19 cellular contexts compared by ENCODE assay signal in the genomic region with DNA sequence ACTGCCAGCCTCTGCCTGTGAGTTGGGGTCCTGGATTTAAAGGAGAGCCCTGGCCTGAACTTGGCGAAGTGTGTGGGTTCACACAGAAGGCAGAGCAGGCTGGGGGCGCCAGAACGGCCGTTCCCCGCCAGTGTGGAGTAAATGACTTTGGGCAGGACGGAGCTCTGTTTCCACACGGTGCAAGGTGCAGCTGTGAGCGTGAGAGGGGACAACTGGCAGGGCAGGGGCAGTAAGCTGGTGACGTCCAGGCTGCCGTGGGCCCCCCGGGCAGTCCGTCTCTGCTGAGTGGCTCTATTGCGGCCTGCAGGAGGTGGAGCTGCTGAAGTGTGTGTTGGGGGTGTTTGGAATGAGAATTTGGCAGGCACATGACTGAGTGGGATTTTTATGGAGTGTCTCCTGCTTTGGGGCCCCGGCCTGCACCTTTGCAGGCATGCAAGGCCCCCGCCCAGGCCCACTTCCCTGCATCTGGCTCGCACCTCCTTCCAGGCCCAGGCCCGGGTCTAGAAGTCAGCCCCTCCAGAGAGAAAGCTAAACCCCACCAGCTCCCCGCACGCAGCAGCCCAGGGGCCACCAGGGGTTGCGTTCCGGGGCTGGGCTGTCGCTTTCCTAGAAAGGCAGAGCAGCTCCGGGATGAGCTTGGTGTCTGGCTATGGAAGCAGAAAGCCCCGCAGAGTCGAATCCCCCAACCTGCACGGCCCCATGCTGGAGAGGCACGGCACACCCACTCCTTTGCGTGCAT.
DNase-seq lines count a peak whose midpoint lies in the region; ATAC-seq and TF ChIP-seq lines count a peak whose summit lies in the region.
"Had no signal": no experiment of that assay in that cellular context is flagged by ENCODE, and none has a peak within 500 bp of the region (broad histone marks: within the 10 kb centered on the region; RNA-seq: fewer than 3 reads in every experiment).

No MANE protein-coding gene starts in this region.

- H4K8ac ChIP-seq in trophoblast cell (ENCODE audit: low read depth, low read length): no peak overlapping the region

- H3K9me2 ChIP-seq in GM23338 (ENCODE audit: insufficient read depth): peaks cover 3% of the 10 kb centered on the region; the same call in 1 of the 2 replicates

- H2AFZ ChIP-seq in GM23338 (peak overlapping the region; percentile 56; the same call in 1 of the 2 replicates), trophoblast cell (ENCODE audit: insufficient read depth, low read length, poor library complexity) (no peak overlapping the region)
- H2AFZ ChIP-seq: GM23248 had no signal

- H2BK5ac ChIP-seq in trophoblast cell (ENCODE audit: low read depth, low read length, poor library complexity): no peak overlapping the region

- H3K4me2 ChIP-seq in GM23338 (no peak overlapping the region), trophoblast cell (ENCODE audit: low read length) (no peak overlapping the region)

- no peak overlapping the region for H2BK12ac ChIP-seq in trophoblast cell (ENCODE audit: low read length)

- no peak overlapping the region for H3K9ac ChIP-seq in trophoblast cell (ENCODE audit: low read length)
- H3K9ac ChIP-seq: GM23248 had no signal

- H3K27ac ChIP-seq in right atrium auricular region (no peak overlapping the region), GM23338 (ENCODE audit: low read depth) (no peak overlapping the region), trophoblast cell (ENCODE audit: low read depth, low read length) (no peak overlapping the region), dorsolateral prefrontal cortex (no peak overlapping the region), upper lobe of right lung (no peak overlapping the region)
- H3K27ac ChIP-seq: 22Rv1, GM23248 had no signal

- no peak overlapping the region for H2AK5ac ChIP-seq in trophoblast cell (ENCODE audit: low read length)

- peaks cover 0 to 15% of the 10 kb centered on the region in 2 donors for H3K4me1 ChIP-seq in right atrium auricular region
- no peaks in the 10 kb centered on the region for H3K4me1 ChIP-seq in GM23338 (ENCODE audit: insufficient read depth)
- no peaks in the 10 kb centered on the region for H3K4me1 ChIP-seq in trophoblast cell (ENCODE audit: control insufficient read depth in 1 of 2, insufficient read depth in 2 of 2, low read length in 2 of 2)
- H3K4me1 ChIP-seq in upper lobe of right lung: peaks cover 4% of the 10 kb centered on the region
- H3K4me1 ChIP-seq: HAP-1 had no signal

- no peak overlapping the region for H3K14ac ChIP-seq in trophoblast cell (ENCODE audit: low read length)

- H3K27ac Mint-ChIP-seq in GM23338 (0 out of 2 replicates have a peak overlapping the region, but pooled peaks have one; percentile 20), neural crest cell (ENCODE audit: unreplicated experiment) (peak overlapping the region; percentile 43)
- H3K27ac Mint-ChIP-seq: B cell; CD4-positive, alpha-beta memory T cell; HFFc6 had no signal

- H3K9me3 ChIP-seq in right atrium auricular region (peaks cover 0 to 4% of the 10 kb centered on the region in 2 donors), trophoblast cell (ENCODE audit: insufficient read depth, low read depth, low read length) (peaks cover 17% of the 10 kb centered on the region), upper lobe of right lung (no peaks in the 10 kb centered on the region)
- H3K9me3 ChIP-seq: HAP-1 had no signal

- TF ChIP-seq CTCF in right atrium auricular region (IDR thresholded peaks at IDR 0.05): no peak
- peak in 1 of 2 experiments; percentile 21; a peak in 1 of 4 replicates for TF ChIP-seq CTCF in GM23338 (conservative IDR thresholded peaks at IDR 0.05; ENCODE audit: low read depth in 2 of 2)
- TF ChIP-seq CTCF in neural crest cell (conservative IDR thresholded peaks at IDR 0.05): no peak
- no peak for TF ChIP-seq CTCF in dorsolateral prefrontal cortex (IDR thresholded peaks at IDR 0.05 in 54 of 56, conservative IDR thresholded peaks at IDR 0.05 in 2 of 56; ENCODE audit: low read depth in 1 of 56, partially characterized antibody in 56 of 56)
- no peak for TF ChIP-seq CTCF in upper lobe of right lung (IDR thresholded peaks at IDR 0.05)

- no peak overlapping the region for H3K4me3 Mint-ChIP-seq in GM23338
- H3K4me3 Mint-ChIP-seq in neural crest cell: no peak overlapping the region
- H3K4me3 Mint-ChIP-seq: B cell; CD4-positive, alpha-beta memory T cell; HFFc6 had no signal

- H3K79me2 ChIP-seq in GM23338 (replicated peaks; ENCODE audit: insufficient read depth) (no peaks in the 10 kb centered on the region), trophoblast cell (ENCODE audit: control insufficient read depth, insufficient read depth, low read length, poor library complexity) (no peaks in the 10 kb centered on the region)

- H3K27me3 Mint-ChIP-seq in GM23338 (ENCODE audit: insufficient read depth, low read depth, poor library complexity) (peaks cover 12% of the 10 kb centered on the region), neural crest cell (ENCODE audit: low read depth) (no peaks in the 10 kb centered on the region)

- H3K4me3 ChIP-seq in right atrium auricular region (no peak overlapping the region), GM23338 (no peak overlapping the region), trophoblast cell (ENCODE audit: low read depth, low read length) (peak overlapping the region; percentile 37), dorsolateral prefrontal cortex (no peak overlapping the region), upper lobe of right lung (no peak overlapping the region)
- H3K4me3 ChIP-seq: GM23248, HAP-1 had no signal

- H3K4ac ChIP-seq in trophoblast cell (ENCODE audit: low read depth, low read length): no peak overlapping the region

- no peaks in the 10 kb centered on the region for H3F3A ChIP-seq in GM23338 (replicated peaks; ENCODE audit: low read depth)

- DNase-seq in Right ventricle myocardium inferior (ENCODE audit: missing footprints) (peak; percentile 61), right atrium auricular region (ENCODE audit: low spot score) (no peak), GM23338 (ENCODE audit: low spot score) (no peak), neural crest cell (ENCODE audit: low read depth, low spot score) (no peak), trophoblast cell (no peak), dorsolateral prefrontal cortex (no peak), anterior cingulate cortex (lab: John Stamatoyannopoulos, UW) (no peak), upper lobe of right lung (no peak)
- DNase-seq: C1 segment of cervical spinal cord; Calu3; CD4-positive, alpha-beta memory T cell; COR-L47; DMS53; DND-41; GM23248; HFFc6 had no signal

- no peak overlapping the region for H2BK120ac ChIP-seq in trophoblast cell (ENCODE audit: insufficient read depth, low read length, poor library complexity)

- H3K27me3 ChIP-seq in right atrium auricular region (no peaks in the 10 kb centered on the region), GM23338 (ENCODE audit: insufficient read depth) (no peaks in the 10 kb centered on the region), trophoblast cell (ENCODE audit: insufficient read depth, low read length) (no peaks in the 10 kb centered on the region), dorsolateral prefrontal cortex (no peaks in the 10 kb centered on the region), upper lobe of right lung (no peaks in the 10 kb centered on the region)

- ATAC-seq in Right ventricle myocardium inferior: no peak
- ATAC-seq in GM23338: peak; percentile 60
- no peak for ATAC-seq in upper lobe of right lung

- H3K4me1 Mint-ChIP-seq in GM23338 (peaks cover 2% of the 10 kb centered on the region; the same call in 2 of the 3 replicates), neural crest cell (peaks cover under 1% of the 10 kb centered on the region)
- H3K4me1 Mint-ChIP-seq: B cell had no signal

- intact Hi-C loops in Right ventricle myocardium inferior (cut with DNase I) (no loop called here), dorsolateral prefrontal cortex (cut with DNase I) (no loop called here), upper lobe of right lung (cut with DNase I) (no loop called here)

- H3K36me3 Mint-ChIP-seq in GM23338 (ENCODE audit: low read depth): no peaks in the 10 kb centered on the region
- H3K36me3 Mint-ChIP-seq in neural crest cell (ENCODE audit: low read depth): no peaks in the 10 kb centered on the region
- H3K36me3 Mint-ChIP-seq: CD4-positive, alpha-beta memory T cell had no signal

- H4K12ac ChIP-seq in trophoblast cell (ENCODE audit: low read depth, low read length): no peak overlapping the region

- H3K36me3 ChIP-seq in right atrium auricular region (no peaks in the 10 kb centered on the region), GM23338 (ENCODE audit: insufficient read depth) (no peaks in the 10 kb centered on the region), trophoblast cell (ENCODE audit: control insufficient read depth in 1 of 2, insufficient read depth in 2 of 2, low read length in 2 of 2) (no peaks in the 10 kb centered on the region), upper lobe of right lung (no peaks in the 10 kb centered on the region)
- H3K36me3 ChIP-seq: HAP-1 had no signal

- no peaks in the 10 kb centered on the region for H3K79me1 ChIP-seq in trophoblast cell (ENCODE audit: low read length)

- H3K23ac ChIP-seq in trophoblast cell (ENCODE audit: low read length): no peak overlapping the region

- no peaks in the 10 kb centered on the region; the same call in 1 of the 2 replicates for H4K20me1 ChIP-seq in GM23338 (replicated peaks; ENCODE audit: insufficient read depth)

- WGBS in trophoblast cell (ENCODE audit: extremely low coverage, insufficient coverage, insufficient read length): no CpG with 5 or more reads among the region's 28 CpGs

- H3K9me3 Mint-ChIP-seq in GM23338 (no peaks in the 10 kb centered on the region; the same call in 2 of the 3 replicates), neural crest cell (peaks cover 3% of the 10 kb centered on the region)
- H3K9me3 Mint-ChIP-seq: HFFc6 had no signal

- H4K91ac ChIP-seq in trophoblast cell (ENCODE audit: low read depth, low read length): no peak overlapping the region

- no peak overlapping the region for H3K18ac ChIP-seq in trophoblast cell (ENCODE audit: low read length)

TF ChIP-seq in GM23338, 12 proteins besides CTCF, POLR2A, EP300 and RAD21:
- no peak for TF ChIP-seq JUNB (IDR thresholded peaks at IDR 0.05; ENCODE audit: unreplicated experiment)
